In genomic region chr1:230068952-230069684, GRCh38 we compare ENCODE assay signal across 8 cellular contexts. TPM values are rescaled to one million over a fixed set of nuclear protein-coding genes. Genes with fewer than 3 reads are reported as not detected.
DNase-seq lines count a peak whose midpoint lies in the region; ATAC-seq and TF ChIP-seq lines count a peak whose summit lies in the region.

No MANE protein-coding gene starts in this region.

- H3K4me1 ChIP-seq in cardiac muscle cell (ENCODE audit: low read depth) (peaks cover 36% of the 10 kb centered on the region), OCI-LY1 (ENCODE audit: insufficient read depth, low read length, severe bottlenecking) (peaks cover 49% of the 10 kb centered on the region), uterus (peaks cover 6% of the 10 kb centered on the region in 2 donors)

- peak overlapping the region; percentile 95 for H3K9ac ChIP-seq in OCI-LY1 (ENCODE audit: low read length)

- peaks cover 26 to 67% (median 54%) of the 10 kb centered on the region in 4 donors for H3K4me1 Mint-ChIP-seq in naive thymus-derived CD8-positive, alpha-beta T cell

- no peaks in the 10 kb centered on the region for H3F3A ChIP-seq in OCI-LY1 (ENCODE audit: insufficient read depth, low read length)

- H3K9me3 Mint-ChIP-seq in naive thymus-derived CD8-positive, alpha-beta T cell: no peaks in the 10 kb centered on the region

- H3K27me3 Mint-ChIP-seq in naive thymus-derived CD8-positive, alpha-beta T cell: no peaks in the 10 kb centered on the region

- POLR2A ChIA-PET in naive thymus-derived CD8-positive, alpha-beta T cell (lab: Charles Lee): interaction anchor here (0.6 kb wide), 1 partner anchor 209 kb away, joined by 4 read pairs; no protein-coding TSS in a partner anchor

- TF ChIP-seq CTCF in cardiac muscle cell (IDR thresholded peaks at IDR 0.05; ENCODE audit: low read depth, low read length) (no peak), OCI-LY1 (IDR thresholded peaks at IDR 0.05; ENCODE audit: low read length) (peak; percentile 16; the same call in 1 of the 2 replicates), coronary artery (IDR thresholded peaks at IDR 0.05) (no peak), uterus (IDR thresholded peaks at IDR 0.05) (no peak)

- peaks cover 59% of the 10 kb centered on the region for H3K79me2 ChIP-seq in OCI-LY1 (ENCODE audit: insufficient read depth, low read length)

- no peak overlapping the region for H3K27ac ChIP-seq in cardiac muscle cell
- peak overlapping the region; percentile 24 for H3K27ac ChIP-seq in OCI-LY1 (ENCODE audit: low read depth, low read length, poor library complexity, severe bottlenecking)
- H3K27ac ChIP-seq in coronary artery: peak overlapping the region in 1 of 2 donors; percentile 95
- no peak overlapping the region for H3K27ac ChIP-seq in uterus

- H2AFZ ChIP-seq in OCI-LY1 (ENCODE audit: low read length): no peak overlapping the region

- H3K36me3 ChIP-seq in cardiac muscle cell (no peaks in the 10 kb centered on the region), OCI-LY1 (ENCODE audit: insufficient read depth, low read length) (no peaks in the 10 kb centered on the region), uterus (no peaks in the 10 kb centered on the region)

- H3K27me3 ChIP-seq in cardiac muscle cell (no peaks in the 10 kb centered on the region), OCI-LY1 (ENCODE audit: insufficient read depth, low read length) (no peaks in the 10 kb centered on the region), uterus (no peaks in the 10 kb centered on the region)

- no peak for TF ChIP-seq POLR2A in uterus (IDR thresholded peaks at IDR 0.05)

- no peak for ATAC-seq in Right ventricle myocardium superior (ENCODE audit: poor library complexity)
- ATAC-seq in naive thymus-derived CD8-positive, alpha-beta T cell: no peak
- ATAC-seq in GM19452 (IDR thresholded peaks at IDR 0.05; ENCODE audit: unreplicated experiment): no peak

- DNase-seq in cardiac muscle cell (ENCODE audit: low read depth in 1 of 2, low spot score in 1 of 2) (peak in 1 of 2 donors; percentile 10), Right ventricle myocardium superior (no peak), coronary artery (ENCODE audit: low spot score) (no peak), NCI-H1930 (lab: John Stamatoyannopoulos, UW) (no peak), uterus (no peak)
- peak in 1 of 10 donors; percentile 17 for DNase-seq in naive thymus-derived CD8-positive, alpha-beta T cell

- intact Hi-C loops in Right ventricle myocardium superior (cut with DNase I) (no loop called here), uterus (cut with DNase I; ENCODE audit: low total_unique reads) (no loop called here)

- no peaks in the 10 kb centered on the region for H4K20me1 ChIP-seq in OCI-LY1 (ENCODE audit: insufficient read depth, low read length)

- H3K4me3 Mint-ChIP-seq in naive thymus-derived CD8-positive, alpha-beta T cell: peak overlapping the region; percentile 83 to 95 (median 90)

- H3K9me2 ChIP-seq in OCI-LY1 (ENCODE audit: low read depth, low read length): no peaks in the 10 kb centered on the region

- peak overlapping the region; percentile 49 to 92 (median 84) for H3K27ac Mint-ChIP-seq in naive thymus-derived CD8-positive, alpha-beta T cell

- H3K4me2 ChIP-seq in OCI-LY1 (ENCODE audit: low read length): peak overlapping the region; percentile 84

- peak overlapping the region; percentile 99 for H3K4me3 ChIP-seq in cardiac muscle cell
- peak overlapping the region; percentile 88 for H3K4me3 ChIP-seq in OCI-LY1 (ENCODE audit: low read depth, low read length, poor library complexity, severe bottlenecking)
- peak overlapping the region; percentile 87 for H3K4me3 ChIP-seq in coronary artery
- peak overlapping the region in 1 of 2 donors; percentile 89 for H3K4me3 ChIP-seq in uterus

- H3K9me3 ChIP-seq in cardiac muscle cell (ENCODE audit: low read depth) (no peaks in the 10 kb centered on the region), OCI-LY1 (ENCODE audit: low read length) (peaks cover 4% of the 10 kb centered on the region; the same call in 1 of the 2 replicates), uterus (no peaks in the 10 kb centered on the region)

- no peaks in the 10 kb centered on the region for H3K36me3 Mint-ChIP-seq in naive thymus-derived CD8-positive, alpha-beta T cell

RNA-seq across cellular contexts. Expression of gene GALNT2, which starts 2.1 kb away (rescaled TPM):
- total RNA-seq in cardiac muscle cell (83.5 and 92.1 TPM in 2 replicates), Right ventricle myocardium superior (21.2 TPM), uterus (10 to 100 TPM; 13.6 to 51.6 (median 39.6) TPM)
- 71.4 and 73.5 TPM in 2 replicates for polyA plus RNA-seq in cardiac muscle cell
- total RNA-seq in naive thymus-derived CD8-positive, alpha-beta T cell: 10 to 100 TPM; 20.6 to 22.2 TPM
- polyA plus RNA-seq in naive thymus-derived CD8-positive, alpha-beta T cell: 10 to 100 TPM; 10.7 to 15.3 (median 11.0) TPM
